Comparison of ENCODE assay signal across 1 cellular context in the genomic region with DNA sequence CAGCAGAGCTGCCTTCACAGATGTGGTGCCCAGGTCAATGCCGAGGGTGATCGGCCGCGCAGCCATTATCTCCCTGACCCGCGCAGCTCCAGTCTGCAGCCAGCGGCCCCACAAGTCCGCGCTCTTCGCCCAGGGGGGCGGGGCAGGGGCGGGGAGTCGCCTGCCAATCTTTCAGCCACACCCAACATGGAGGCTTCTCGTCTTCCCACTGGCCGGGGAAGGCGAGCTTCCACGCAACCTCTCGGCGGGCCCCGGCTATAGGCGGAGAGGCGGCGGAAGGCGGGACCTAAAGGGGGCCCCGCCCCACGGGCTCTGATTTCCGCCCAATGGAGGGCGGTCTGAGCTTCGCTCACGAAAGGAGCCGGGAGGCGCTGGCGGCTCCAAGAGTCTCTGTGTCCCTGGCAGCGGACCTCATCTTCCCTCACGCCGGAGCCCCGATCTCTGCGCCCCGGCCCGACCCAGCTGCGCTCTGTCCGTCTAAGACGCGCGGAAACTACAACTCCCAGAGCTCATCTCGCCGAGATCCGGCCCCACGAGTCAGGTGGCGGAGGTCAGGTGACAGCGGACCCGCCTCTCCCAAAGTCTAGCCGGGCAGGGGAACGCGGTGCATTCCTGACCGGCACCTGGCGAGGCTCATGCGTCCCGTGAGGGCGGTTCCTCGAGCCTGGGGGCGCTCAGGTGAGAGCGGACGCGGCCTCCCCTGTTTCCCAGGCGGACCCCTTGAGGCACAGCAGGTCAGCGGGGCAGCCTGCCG.
A peak's percentile ranks its signal among the peaks of the same experiment; 100 is the strongest.
TF ChIP-seq lines count a peak whose summit lies in the region.

A gene (plus strand): TSS at position 607 of the 754 bp plus-strand sequence. CDS start 3,447 bp downstream, outside the sequence.
A gene with protein sequence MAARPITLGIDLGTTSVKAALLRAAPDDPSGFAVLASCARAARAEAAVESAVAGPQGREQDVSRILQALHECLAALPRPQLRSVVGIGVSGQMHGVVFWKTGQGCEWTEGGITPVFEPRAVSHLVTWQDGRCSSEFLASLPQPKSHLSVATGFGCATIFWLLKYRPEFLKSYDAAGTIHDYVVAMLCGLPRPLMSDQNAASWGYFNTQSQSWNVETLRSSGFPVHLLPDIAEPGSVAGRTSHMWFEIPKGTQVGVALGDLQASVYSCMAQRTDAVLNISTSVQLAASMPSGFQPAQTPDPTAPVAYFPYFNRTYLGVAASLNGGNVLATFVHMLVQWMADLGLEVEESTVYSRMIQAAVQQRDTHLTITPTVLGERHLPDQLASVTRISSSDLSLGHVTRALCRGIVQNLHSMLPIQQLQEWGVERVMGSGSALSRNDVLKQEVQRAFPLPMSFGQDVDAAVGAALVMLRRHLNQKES (minus strand): TSS at position 97 of the 754 bp plus-strand sequence. CDS start 31 bp downstream, at position 66.

TF ChIP-seq in K562, 482 proteins besides CTCF, POLR2A, EP300 and RAD21 (continued from another document and continues in another):
- TF ChIP-seq, protein P1, sequence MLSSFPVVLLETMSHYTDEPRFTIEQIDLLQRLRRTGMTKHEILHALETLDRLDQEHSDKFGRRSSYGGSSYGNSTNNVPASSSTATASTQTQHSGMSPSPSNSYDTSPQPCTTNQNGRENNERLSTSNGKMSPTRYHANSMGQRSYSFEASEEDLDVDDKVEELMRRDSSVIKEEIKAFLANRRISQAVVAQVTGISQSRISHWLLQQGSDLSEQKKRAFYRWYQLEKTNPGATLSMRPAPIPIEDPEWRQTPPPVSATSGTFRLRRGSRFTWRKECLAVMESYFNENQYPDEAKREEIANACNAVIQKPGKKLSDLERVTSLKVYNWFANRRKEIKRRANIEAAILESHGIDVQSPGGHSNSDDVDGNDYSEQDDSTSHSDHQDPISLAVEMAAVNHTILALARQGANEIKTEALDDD (IDR thresholded peaks at IDR 0.05) = no peak
- TF ChIP-seq MYC (IDR thresholded peaks at IDR 0.05; ENCODE audit: low read depth, low read length) = 0 out of 2 replicates have a peak, but pooled peaks have one; percentile 14
- TF ChIP-seq MYC (CRISPR knock-in tag; IDR thresholded peaks at IDR 0.05; ENCODE audit: borderline replicate concordance, low read depth) = no peak
- TF ChIP-seq STAT5A (IDR thresholded peaks at IDR 0.05; ENCODE audit: borderline replicate concordance, low read length) = no peak
- TF ChIP-seq HDAC1 (IDR thresholded peaks at IDR 0.05) = peak in 1 of 2 experiments; percentile 92; a peak in 2 of 4 replicates
- no peak for TF ChIP-seq RFX1 (IDR thresholded peaks at IDR 0.05)
- TF ChIP-seq, protein P2, sequence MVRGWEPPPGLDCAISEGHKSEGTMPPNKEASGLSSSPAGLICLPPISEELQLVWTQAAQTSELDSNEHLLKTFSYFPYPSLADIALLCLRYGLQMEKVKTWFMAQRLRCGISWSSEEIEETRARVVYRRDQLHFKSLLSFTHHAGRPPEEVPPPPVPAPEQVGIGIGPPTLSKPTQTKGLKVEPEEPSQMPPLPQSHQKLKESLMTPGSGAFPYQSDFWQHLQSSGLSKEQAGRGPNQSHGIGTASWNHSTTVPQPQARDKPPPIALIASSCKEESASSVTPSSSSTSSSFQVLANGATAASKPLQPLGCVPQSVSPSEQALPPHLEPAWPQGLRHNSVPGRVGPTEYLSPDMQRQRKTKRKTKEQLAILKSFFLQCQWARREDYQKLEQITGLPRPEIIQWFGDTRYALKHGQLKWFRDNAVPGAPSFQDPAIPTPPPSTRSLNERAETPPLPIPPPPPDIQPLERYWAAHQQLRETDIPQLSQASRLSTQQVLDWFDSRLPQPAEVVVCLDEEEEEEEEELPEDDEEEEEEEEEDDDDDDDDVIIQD (CRISPR knock-in tag; IDR thresholded peaks at IDR 0.05) = no peak
- peak; percentile 72 to 73 for TF ChIP-seq SIX5 (IDR thresholded peaks at IDR 0.05; ENCODE audit: borderline replicate concordance in 1 of 2, insufficient read depth in 1 of 2, low read depth in 1 of 2, low read length in 2 of 2)
- TF ChIP-seq, protein P3, sequence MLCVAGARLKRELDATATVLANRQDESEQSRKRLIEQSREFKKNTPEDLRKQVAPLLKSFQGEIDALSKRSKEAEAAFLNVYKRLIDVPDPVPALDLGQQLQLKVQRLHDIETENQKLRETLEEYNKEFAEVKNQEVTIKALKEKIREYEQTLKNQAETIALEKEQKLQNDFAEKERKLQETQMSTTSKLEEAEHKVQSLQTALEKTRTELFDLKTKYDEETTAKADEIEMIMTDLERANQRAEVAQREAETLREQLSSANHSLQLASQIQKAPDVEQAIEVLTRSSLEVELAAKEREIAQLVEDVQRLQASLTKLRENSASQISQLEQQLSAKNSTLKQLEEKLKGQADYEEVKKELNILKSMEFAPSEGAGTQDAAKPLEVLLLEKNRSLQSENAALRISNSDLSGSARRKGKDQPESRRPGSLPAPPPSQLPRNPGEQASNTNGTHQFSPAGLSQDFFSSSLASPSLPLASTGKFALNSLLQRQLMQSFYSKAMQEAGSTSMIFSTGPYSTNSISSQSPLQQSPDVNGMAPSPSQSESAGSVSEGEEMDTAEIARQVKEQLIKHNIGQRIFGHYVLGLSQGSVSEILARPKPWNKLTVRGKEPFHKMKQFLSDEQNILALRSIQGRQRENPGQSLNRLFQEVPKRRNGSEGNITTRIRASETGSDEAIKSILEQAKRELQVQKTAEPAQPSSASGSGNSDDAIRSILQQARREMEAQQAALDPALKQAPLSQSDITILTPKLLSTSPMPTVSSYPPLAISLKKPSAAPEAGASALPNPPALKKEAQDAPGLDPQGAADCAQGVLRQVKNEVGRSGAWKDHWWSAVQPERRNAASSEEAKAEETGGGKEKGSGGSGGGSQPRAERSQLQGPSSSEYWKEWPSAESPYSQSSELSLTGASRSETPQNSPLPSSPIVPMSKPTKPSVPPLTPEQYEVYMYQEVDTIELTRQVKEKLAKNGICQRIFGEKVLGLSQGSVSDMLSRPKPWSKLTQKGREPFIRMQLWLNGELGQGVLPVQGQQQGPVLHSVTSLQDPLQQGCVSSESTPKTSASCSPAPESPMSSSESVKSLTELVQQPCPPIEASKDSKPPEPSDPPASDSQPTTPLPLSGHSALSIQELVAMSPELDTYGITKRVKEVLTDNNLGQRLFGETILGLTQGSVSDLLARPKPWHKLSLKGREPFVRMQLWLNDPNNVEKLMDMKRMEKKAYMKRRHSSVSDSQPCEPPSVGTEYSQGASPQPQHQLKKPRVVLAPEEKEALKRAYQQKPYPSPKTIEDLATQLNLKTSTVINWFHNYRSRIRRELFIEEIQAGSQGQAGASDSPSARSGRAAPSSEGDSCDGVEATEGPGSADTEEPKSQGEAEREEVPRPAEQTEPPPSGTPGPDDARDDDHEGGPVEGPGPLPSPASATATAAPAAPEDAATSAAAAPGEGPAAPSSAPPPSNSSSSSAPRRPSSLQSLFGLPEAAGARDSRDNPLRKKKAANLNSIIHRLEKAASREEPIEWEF (CRISPR knock-in tag; IDR thresholded peaks at IDR 0.05) = no peak
- TF ChIP-seq KDM4B (IDR thresholded peaks at IDR 0.05; ENCODE audit: borderline replicate concordance in 2 of 2, low read depth in 1 of 2) = peak in 1 of 2 experiments; percentile 55; a peak in 1 of 4 replicates
- no peak for TF ChIP-seq TFAM (CRISPR knock-in tag; conservative IDR thresholded peaks at IDR 0.05)
- TF ChIP-seq ZNF584 (CRISPR knock-in tag; IDR thresholded peaks at IDR 0.05; ENCODE audit: low read depth) = no peak
- TF ChIP-seq SP2 (IDR thresholded peaks at IDR 0.05; ENCODE audit: extremely low read depth, low read depth, low read length, poor library complexity, severe bottlenecking) = peak; percentile 23
- no peak for TF ChIP-seq ZNF316 (IDR thresholded peaks at IDR 0.05)
- TF ChIP-seq RAD51 (IDR thresholded peaks at IDR 0.05; ENCODE audit: borderline replicate concordance, low read depth) = peak; percentile 99
- TF ChIP-seq, protein P4, sequence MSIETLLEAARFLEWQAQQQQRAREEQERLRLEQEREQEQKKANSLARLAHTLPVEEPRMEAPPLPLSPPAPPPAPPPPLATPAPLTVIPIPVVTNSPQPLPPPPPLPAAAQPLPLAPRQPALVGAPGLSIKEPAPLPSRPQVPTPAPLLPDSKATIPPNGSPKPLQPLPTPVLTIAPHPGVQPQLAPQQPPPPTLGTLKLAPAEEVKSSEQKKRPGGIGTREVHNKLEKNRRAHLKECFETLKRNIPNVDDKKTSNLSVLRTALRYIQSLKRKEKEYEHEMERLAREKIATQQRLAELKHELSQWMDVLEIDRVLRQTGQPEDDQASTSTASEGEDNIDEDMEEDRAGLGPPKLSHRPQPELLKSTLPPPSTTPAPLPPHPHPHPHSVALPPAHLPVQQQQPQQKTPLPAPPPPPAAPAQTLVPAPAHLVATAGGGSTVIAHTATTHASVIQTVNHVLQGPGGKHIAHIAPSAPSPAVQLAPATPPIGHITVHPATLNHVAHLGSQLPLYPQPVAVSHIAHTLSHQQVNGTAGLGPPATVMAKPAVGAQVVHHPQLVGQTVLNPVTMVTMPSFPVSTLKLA (conservative IDR thresholded peaks at IDR 0.05) = peak; percentile 29 to 76; a peak in 3 of 4 replicates
- TF ChIP-seq PML (IDR thresholded peaks at IDR 0.05; ENCODE audit: low read length) = no peak
- peak; percentile 44; the same call in 1 of the 2 replicates for TF ChIP-seq NR2C1 (IDR thresholded peaks at IDR 0.05)
- TF ChIP-seq NR2C1 (tag; IDR thresholded peaks at IDR 0.05) = peak; percentile 89
- peak; percentile 63; the same call in 1 of the 2 replicates for TF ChIP-seq CXXC5 (CRISPR knock-in tag; IDR thresholded peaks at IDR 0.05)
- no peak for TF ChIP-seq NR2C2 (CRISPR knock-in tag; IDR thresholded peaks at IDR 0.05)
- TF ChIP-seq NR2C2 (tag; IDR thresholded peaks at IDR 0.05) = peak; percentile 87
- TF ChIP-seq, protein P5, sequence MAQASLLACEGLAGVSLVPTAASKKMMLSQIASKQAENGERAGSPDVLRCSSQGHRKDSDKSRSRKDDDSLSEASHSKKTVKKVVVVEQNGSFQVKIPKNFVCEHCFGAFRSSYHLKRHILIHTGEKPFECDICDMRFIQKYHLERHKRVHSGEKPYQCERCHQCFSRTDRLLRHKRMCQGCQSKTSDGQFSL (CRISPR knock-in tag; IDR thresholded peaks at IDR 0.05) = no peak
- TF ChIP-seq, protein P5 (tag; IDR thresholded peaks at IDR 0.05) = no peak
- no peak for TF ChIP-seq KAT8 (IDR thresholded peaks at IDR 0.05; ENCODE audit: low read depth)
- no peak for TF ChIP-seq FUS (optimal IDR thresholded peaks at IDR 0.05; ENCODE audit: low read depth, low read length)
- no peak for TF ChIP-seq GTF2E2 (tag; IDR thresholded peaks at IDR 0.05)
- no peak for TF ChIP-seq ZSCAN32 (CRISPR knock-in tag; IDR thresholded peaks at IDR 0.05)
- TF ChIP-seq, protein P6, sequence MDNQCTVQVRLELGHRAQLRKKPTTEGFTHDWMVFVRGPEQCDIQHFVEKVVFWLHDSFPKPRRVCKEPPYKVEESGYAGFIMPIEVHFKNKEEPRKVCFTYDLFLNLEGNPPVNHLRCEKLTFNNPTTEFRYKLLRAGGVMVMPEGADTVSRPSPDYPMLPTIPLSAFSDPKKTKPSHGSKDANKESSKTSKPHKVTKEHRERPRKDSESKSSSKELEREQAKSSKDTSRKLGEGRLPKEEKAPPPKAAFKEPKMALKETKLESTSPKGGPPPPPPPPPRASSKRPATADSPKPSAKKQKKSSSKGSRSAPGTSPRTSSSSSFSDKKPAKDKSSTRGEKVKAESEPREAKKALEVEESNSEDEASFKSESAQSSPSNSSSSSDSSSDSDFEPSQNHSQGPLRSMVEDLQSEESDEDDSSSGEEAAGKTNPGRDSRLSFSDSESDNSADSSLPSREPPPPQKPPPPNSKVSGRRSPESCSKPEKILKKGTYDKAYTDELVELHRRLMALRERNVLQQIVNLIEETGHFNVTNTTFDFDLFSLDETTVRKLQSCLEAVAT (IDR thresholded peaks at IDR 0.05) = no peak
- TF ChIP-seq, protein P7, sequence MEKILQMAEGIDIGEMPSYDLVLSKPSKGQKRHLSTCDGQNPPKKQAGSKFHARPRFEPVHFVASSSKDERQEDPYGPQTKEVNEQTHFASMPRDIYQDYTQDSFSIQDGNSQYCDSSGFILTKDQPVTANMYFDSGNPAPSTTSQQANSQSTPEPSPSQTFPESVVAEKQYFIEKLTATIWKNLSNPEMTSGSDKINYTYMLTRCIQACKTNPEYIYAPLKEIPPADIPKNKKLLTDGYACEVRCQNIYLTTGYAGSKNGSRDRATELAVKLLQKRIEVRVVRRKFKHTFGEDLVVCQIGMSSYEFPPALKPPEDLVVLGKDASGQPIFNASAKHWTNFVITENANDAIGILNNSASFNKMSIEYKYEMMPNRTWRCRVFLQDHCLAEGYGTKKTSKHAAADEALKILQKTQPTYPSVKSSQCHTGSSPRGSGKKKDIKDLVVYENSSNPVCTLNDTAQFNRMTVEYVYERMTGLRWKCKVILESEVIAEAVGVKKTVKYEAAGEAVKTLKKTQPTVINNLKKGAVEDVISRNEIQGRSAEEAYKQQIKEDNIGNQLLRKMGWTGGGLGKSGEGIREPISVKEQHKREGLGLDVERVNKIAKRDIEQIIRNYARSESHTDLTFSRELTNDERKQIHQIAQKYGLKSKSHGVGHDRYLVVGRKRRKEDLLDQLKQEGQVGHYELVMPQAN (IDR thresholded peaks at IDR 0.05; ENCODE audit: borderline replicate concordance) = peak; percentile 94
- no peak for TF ChIP-seq ZNF197 (CRISPR knock-in tag; IDR thresholded peaks at IDR 0.05; ENCODE audit: low read depth)
- TF ChIP-seq, protein P8, sequence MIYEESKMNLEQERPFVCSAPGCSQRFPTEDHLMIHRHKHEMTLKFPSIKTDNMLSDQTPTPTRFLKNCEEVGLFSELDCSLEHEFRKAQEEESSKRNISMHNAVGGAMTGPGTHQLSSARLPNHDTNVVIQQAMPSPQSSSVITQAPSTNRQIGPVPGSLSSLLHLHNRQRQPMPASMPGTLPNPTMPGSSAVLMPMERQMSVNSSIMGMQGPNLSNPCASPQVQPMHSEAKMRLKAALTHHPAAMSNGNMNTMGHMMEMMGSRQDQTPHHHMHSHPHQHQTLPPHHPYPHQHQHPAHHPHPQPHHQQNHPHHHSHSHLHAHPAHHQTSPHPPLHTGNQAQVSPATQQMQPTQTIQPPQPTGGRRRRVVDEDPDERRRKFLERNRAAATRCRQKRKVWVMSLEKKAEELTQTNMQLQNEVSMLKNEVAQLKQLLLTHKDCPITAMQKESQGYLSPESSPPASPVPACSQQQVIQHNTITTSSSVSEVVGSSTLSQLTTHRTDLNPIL (CRISPR knock-in tag; IDR thresholded peaks at IDR 0.05) = no peak
- no peak for TF ChIP-seq DMBX1 (CRISPR knock-in tag; IDR thresholded peaks at IDR 0.05; ENCODE audit: borderline replicate concordance)
- TF ChIP-seq POLR2AphosphoS5 (IDR thresholded peaks at IDR 0.05; ENCODE audit: control insufficient read depth, insufficient read depth, low read depth, low read length) = no peak
- no peak for TF ChIP-seq ADNP (tag; IDR thresholded peaks at IDR 0.05)
- TF ChIP-seq, protein P9, sequence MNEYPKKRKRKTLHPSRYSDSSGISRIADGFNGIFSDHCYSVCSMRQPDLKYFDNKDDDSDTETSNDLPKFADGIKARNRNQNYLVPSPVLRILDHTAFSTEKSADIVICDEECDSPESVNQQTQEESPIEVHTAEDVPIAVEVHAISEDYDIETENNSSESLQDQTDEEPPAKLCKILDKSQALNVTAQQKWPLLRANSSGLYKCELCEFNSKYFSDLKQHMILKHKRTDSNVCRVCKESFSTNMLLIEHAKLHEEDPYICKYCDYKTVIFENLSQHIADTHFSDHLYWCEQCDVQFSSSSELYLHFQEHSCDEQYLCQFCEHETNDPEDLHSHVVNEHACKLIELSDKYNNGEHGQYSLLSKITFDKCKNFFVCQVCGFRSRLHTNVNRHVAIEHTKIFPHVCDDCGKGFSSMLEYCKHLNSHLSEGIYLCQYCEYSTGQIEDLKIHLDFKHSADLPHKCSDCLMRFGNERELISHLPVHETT (CRISPR knock-in tag; conservative IDR thresholded peaks at IDR 0.05 in 1 of 2, IDR thresholded peaks at IDR 0.05 in 1 of 2) = 0 out of 4 replicates have a peak, but pooled peaks of 1 of the 2 experiments have one; percentile 40
- no peak for TF ChIP-seq PHF21A (IDR thresholded peaks at IDR 0.05; ENCODE audit: borderline replicate concordance, low read depth)
